Comparison of ENCODE assay signal across 18 cellular contexts in genomic region chrX:21831496-21831895, GRCh38. TPM values are rescaled to one million over a fixed set of nuclear protein-coding genes. Genes with fewer than 3 reads are reported as not detected.
DNase-seq lines count a peak whose midpoint lies in the region; ATAC-seq, FAIRE-seq and TF ChIP-seq lines count a peak whose summit lies in the region.
"Had no signal": no experiment of that assay in that cellular context is flagged by ENCODE, and none has a peak within 500 bp of the region (broad histone marks: within the 10 kb centered on the region; RNA-seq: fewer than 3 reads in every experiment).

No MANE protein-coding gene starts in this region.

- no peak for TF ChIP-seq CTCF in astrocyte (IDR thresholded peaks at IDR 0.05; ENCODE audit: insufficient read depth, low read depth, low read length)

- H3K9ac ChIP-seq in astrocyte (ENCODE audit: low read length): no peak overlapping the region
- H3K9ac ChIP-seq: GM23248 had no signal

- no peaks in the 10 kb centered on the region for H3K4me1 ChIP-seq in astrocyte (ENCODE audit: insufficient read depth, low read length)

- H3K36me3 Mint-ChIP-seq in astrocyte (ENCODE audit: low read depth, unreplicated experiment): no peaks in the 10 kb centered on the region
- no peaks in the 10 kb centered on the region for H3K36me3 Mint-ChIP-seq in activated CD4-positive, alpha-beta T cell treated with anti-CD3 and anti-CD28 coated beads, Interleukin-2, amount 10 ng/mL, durations not matched to agents 7 days and 5 days (ENCODE audit: low read depth)
- H3K36me3 Mint-ChIP-seq in stimulated activated naive B cell treated with anti-CD40 and anti-IgM and Interleukin-4, amounts not matched to agents 10 μg/mL and 1 μg/mL and 100 μg/mL, for 72 hours: peaks cover 0 to 3% of the 10 kb centered on the region in 2 donors
- H3K36me3 Mint-ChIP-seq: CD4-positive, alpha-beta memory T cell had no signal

- H3K27ac Mint-ChIP-seq in astrocyte (ENCODE audit: unreplicated experiment): no peak overlapping the region
- no peak overlapping the region for H3K27ac Mint-ChIP-seq in activated CD4-positive, alpha-beta T cell treated with anti-CD3 and anti-CD28 coated beads, Interleukin-2, amount 10 ng/mL, durations not matched to agents 7 days and 5 days
- H3K27ac Mint-ChIP-seq in stimulated activated naive B cell treated with anti-CD40 and anti-IgM and Interleukin-4, amounts not matched to agents 10 μg/mL and 1 μg/mL and 100 μg/mL, for 72 hours: no peak overlapping the region
- H3K27ac Mint-ChIP-seq: CD4-positive, alpha-beta memory T cell had no signal

- no peak overlapping the region for H3K4me2 ChIP-seq in astrocyte (ENCODE audit: low read length)

- no peaks in the 10 kb centered on the region for H3K27me3 ChIP-seq in astrocyte (ENCODE audit: insufficient read depth, low read length)

- FAIRE-seq in astrocyte (lab: Jason Lieb, UNC): peak; percentile 17
- FAIRE-seq: G401.6, GM12892, H1 had no signal

- H3K27ac ChIP-seq in astrocyte (ENCODE audit: low read depth, low read length): no peak overlapping the region
- H3K27ac ChIP-seq: GM23248 had no signal

- no peak overlapping the region for H3K4me3 ChIP-seq in astrocyte (ENCODE audit: insufficient read depth, low read depth, low read length)
- H3K4me3 ChIP-seq: GM23248 had no signal

- DNase-seq in HuH-7 (ENCODE audit: low spot score): peak; percentile 16
- no peak for DNase-seq in astrocyte (ENCODE audit: low read depth)
- peak; percentile 4 for DNase-seq in iris pigment epithelial cell (ENCODE audit: low read depth)
- peak; percentile 28 for DNase-seq in renal cortical epithelial cell (ENCODE audit: low read depth)
- DNase-seq in NCI-H1930 (lab: John Stamatoyannopoulos, UW): no peak
- no peak for DNase-seq in activated CD4-positive, alpha-beta T cell treated with anti-CD3 and anti-CD28 coated beads, Interleukin-2, amount 10 ng/mL, durations not matched to agents 7 days and 5 days
- DNase-seq in stimulated activated naive B cell treated with anti-CD40 and anti-IgM and Interleukin-4, amounts not matched to agents 10 μg/mL and 1 μg/mL and 100 μg/mL, for 72 hours: no peak
- DNase-seq: C1 segment of cervical spinal cord; CD4-positive, alpha-beta memory T cell; COR-L47; DMS153; DND-41; GM23248; H7; HCEC 1CT had no signal

- no peaks in the 10 kb centered on the region for H3K4me1 Mint-ChIP-seq in astrocyte (ENCODE audit: low read depth, unreplicated experiment)
- no peaks in the 10 kb centered on the region for H3K4me1 Mint-ChIP-seq in activated CD4-positive, alpha-beta T cell treated with anti-CD3 and anti-CD28 coated beads, Interleukin-2, amount 10 ng/mL, durations not matched to agents 7 days and 5 days
- H3K4me1 Mint-ChIP-seq in stimulated activated naive B cell treated with anti-CD40 and anti-IgM and Interleukin-4, amounts not matched to agents 10 μg/mL and 1 μg/mL and 100 μg/mL, for 72 hours: peaks cover 0 to 2% of the 10 kb centered on the region in 2 donors
- H3K4me1 Mint-ChIP-seq: CD4-positive, alpha-beta memory T cell had no signal

- no peaks in the 10 kb centered on the region for H3K9me3 ChIP-seq in astrocyte (ENCODE audit: insufficient read depth, low read depth, low read length)

- no peak overlapping the region for H2AFZ ChIP-seq in astrocyte (ENCODE audit: low read depth, low read length)
- H2AFZ ChIP-seq: GM23248 had no signal

- no peak overlapping the region for H3K4me3 Mint-ChIP-seq in astrocyte (ENCODE audit: unreplicated experiment)
- no peak overlapping the region for H3K4me3 Mint-ChIP-seq in activated CD4-positive, alpha-beta T cell treated with anti-CD3 and anti-CD28 coated beads, Interleukin-2, amount 10 ng/mL, durations not matched to agents 7 days and 5 days
- no peak overlapping the region for H3K4me3 Mint-ChIP-seq in stimulated activated naive B cell treated with anti-CD40 and anti-IgM and Interleukin-4, amounts not matched to agents 10 μg/mL and 1 μg/mL and 100 μg/mL, for 72 hours
- H3K4me3 Mint-ChIP-seq: CD4-positive, alpha-beta memory T cell had no signal

- H4K20me1 ChIP-seq in astrocyte (ENCODE audit: insufficient read depth, low read length): no peaks in the 10 kb centered on the region

- H3K36me3 ChIP-seq in astrocyte (ENCODE audit: insufficient read depth, low read length): no peaks in the 10 kb centered on the region

- no peak for ATAC-seq in stimulated activated naive B cell treated with anti-CD40 and anti-IgM and Interleukin-4, amounts not matched to agents 10 μg/mL and 1 μg/mL and 100 μg/mL, for 72 hours (replicated peaks)

- no peaks in the 10 kb centered on the region for H3K27me3 Mint-ChIP-seq in astrocyte (ENCODE audit: low read depth, unreplicated experiment)
- peaks cover 5% of the 10 kb centered on the region for H3K27me3 Mint-ChIP-seq in activated CD4-positive, alpha-beta T cell treated with anti-CD3 and anti-CD28 coated beads, Interleukin-2, amount 10 ng/mL, durations not matched to agents 7 days and 5 days
- H3K27me3 Mint-ChIP-seq in stimulated activated naive B cell treated with anti-CD40 and anti-IgM and Interleukin-4, amounts not matched to agents 10 μg/mL and 1 μg/mL and 100 μg/mL, for 72 hours: peaks cover 0 to 23% of the 10 kb centered on the region in 2 donors
- H3K27me3 Mint-ChIP-seq: CD4-positive, alpha-beta memory T cell had no signal

- no peaks in the 10 kb centered on the region for H3K9me3 Mint-ChIP-seq in astrocyte (ENCODE audit: unreplicated experiment)
- H3K9me3 Mint-ChIP-seq in activated CD4-positive, alpha-beta T cell treated with anti-CD3 and anti-CD28 coated beads, Interleukin-2, amount 10 ng/mL, durations not matched to agents 7 days and 5 days: no peaks in the 10 kb centered on the region
- H3K9me3 Mint-ChIP-seq in stimulated activated naive B cell treated with anti-CD40 and anti-IgM and Interleukin-4, amounts not matched to agents 10 μg/mL and 1 μg/mL and 100 μg/mL, for 72 hours: no peaks in the 10 kb centered on the region

- POLR2A ChIA-PET in activated CD4-positive, alpha-beta T cell treated with anti-CD3 and anti-CD28 coated beads, Interleukin-2, amount 10 ng/mL, durations not matched to agents 7 days and 5 days (lab: Charles Lee): no interaction called here

- no peaks in the 10 kb centered on the region for H3K79me2 ChIP-seq in astrocyte (ENCODE audit: insufficient read depth, low read length)

- CTCF ChIA-PET in activated CD4-positive, alpha-beta T cell treated with anti-CD3 and anti-CD28 coated beads, Interleukin-2, amount 10 ng/mL, durations not matched to agents 7 days and 5 days (lab: Charles Lee): no interaction called here

RNA-seq across cellular contexts. Expression of gene MBTPS2, which starts 7.9 kb away (rescaled TPM):
- 18.8 and 19.8 TPM in 2 replicates for total RNA-seq in astrocyte
- 5.0 and 17.9 TPM in 2 replicates for total RNA-seq in renal cortical epithelial cell
- total RNA-seq in activated CD4-positive, alpha-beta T cell treated with anti-CD3 and anti-CD28 coated beads, Interleukin-2, amount 10 ng/mL, durations not matched to agents 7 days and 5 days: 1 to 10 TPM; 8.3 to 8.4 TPM

RNA-seq across cellular contexts. Expression of gene YY2, which starts 24.3 kb away (rescaled TPM):
- total RNA-seq in astrocyte (2.0 and 3.4 TPM in 2 replicates), renal cortical epithelial cell (0.69 and 5.4 TPM in 2 replicates)
- 1 to 10 TPM; 1.5 to 2.0 TPM for total RNA-seq in activated CD4-positive, alpha-beta T cell treated with anti-CD3 and anti-CD28 coated beads, Interleukin-2, amount 10 ng/mL, durations not matched to agents 7 days and 5 days

Comparison
In these comparisons a context has a peak if more than half of its experiments do, and no peak if none do; other contexts are left out.
1. DNase-seq: peak in HuH-7 (single experiment), iris pigment epithelial cell (single experiment) and renal cortical epithelial cell (single experiment); none in astrocyte (single experiment), NCI-H1930 (0 of 2), activated CD4-positive, alpha-beta T cell treated with anti-CD3 and anti-CD28 coated beads, Interleukin-2, amount 10 ng/mL, durations not matched to agents 7 days and 5 days (single experiment) and stimulated activated naive B cell treated with anti-CD40 and anti-IgM and Interleukin-4, amounts not matched to agents 10 μg/mL and 1 μg/mL and 100 μg/mL, for 72 hours (single experiment).